In the genomic region with DNA sequence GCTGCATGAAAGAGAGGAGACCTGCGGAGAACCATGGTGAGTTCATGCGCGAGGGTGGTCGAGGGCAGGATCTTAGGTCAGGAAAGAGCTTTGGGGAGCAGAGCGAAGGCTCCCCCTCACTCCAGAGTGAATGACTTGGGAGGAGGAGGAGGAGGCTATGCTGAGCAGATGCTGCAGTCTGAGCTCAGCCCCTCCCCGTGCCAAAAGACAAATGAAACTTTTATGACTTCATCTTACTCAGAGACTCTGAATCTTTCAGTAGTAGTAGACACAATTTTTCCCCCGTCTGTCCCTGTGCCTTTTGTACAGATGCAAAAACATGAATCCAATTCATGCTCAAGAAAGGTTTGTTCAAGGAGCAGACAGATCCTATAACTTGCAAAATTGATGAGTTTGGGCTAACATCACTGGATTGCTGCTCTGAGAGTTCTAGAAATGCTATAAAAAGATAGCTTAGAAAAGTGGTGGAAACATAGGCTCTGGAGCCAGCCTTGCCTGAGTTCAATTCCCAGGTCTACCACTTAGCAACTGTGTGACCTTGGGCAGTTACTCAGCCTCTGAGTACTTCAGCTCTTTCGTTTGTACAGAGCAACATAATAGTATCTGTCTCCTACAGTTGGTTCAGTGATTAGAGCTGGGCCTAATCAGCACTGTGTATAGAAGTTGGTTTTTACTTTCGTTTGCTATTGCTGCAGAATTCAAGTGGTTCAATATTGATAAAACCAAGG, we compare ENCODE assay signal across 12 cellular contexts.
DNase-seq lines count a peak whose midpoint lies in the region; ATAC-seq and TF ChIP-seq lines count a peak whose summit lies in the region.
"Had no signal": no experiment of that assay in that cellular context is flagged by ENCODE, and none has a peak within 500 bp of the region (broad histone marks: within the 10 kb centered on the region; RNA-seq: fewer than 3 reads in every experiment).

No MANE protein-coding gene starts in this region.

- DNase-seq in activated naive CD4-positive, alpha-beta T cell treated with Interleukin-2 at 50 U/mL for 16 hours = no peak
- DNase-seq in M059J (ENCODE audit: low read depth) = peak; percentile 34
- no peak for DNase-seq in heart right ventricle
- DNase-seq in tibial nerve (ENCODE audit: low spot score in 2 of 2) = no peak
- DNase-seq in neural progenitor cell (ENCODE audit: low spot score) = no peak
- no peak for DNase-seq in NCI-H774 (lab: John Stamatoyannopoulos, UW)
- DNase-seq in NK-92 treated with Interleukin-12 subunit alpha and Interleukin-12 subunit beta, amount 100 ng/mL, for 24 hours (lab: John Stamatoyannopoulos, UW) = no peak
- DNase-seq: BE2C, MV-4-11, NCI-H345 had no signal

- no peak for TF ChIP-seq EP300 in tibial nerve (IDR thresholded peaks at IDR 0.05)

- no peaks in the 10 kb centered on the region for H3K36me3 Mint-ChIP-seq in activated naive CD4-positive, alpha-beta T cell treated with anti-CD3 and anti-CD28 coated beads, Interleukin-2, amount 50 U/mL, for 24 hours
- no peaks in the 10 kb centered on the region for H3K36me3 Mint-ChIP-seq in neural progenitor cell

- no peaks in the 10 kb centered on the region for H3K9me3 Mint-ChIP-seq in activated naive CD4-positive, alpha-beta T cell treated with anti-CD3 and anti-CD28 coated beads, Interleukin-2, amount 50 U/mL, for 24 hours
- no peaks in the 10 kb centered on the region for H3K9me3 Mint-ChIP-seq in neural progenitor cell

- ATAC-seq in heart right ventricle = peak in 6 of 8 donors; percentile 9 to 43 (median 31)

- no peak overlapping the region for H2AFZ ChIP-seq in neural progenitor cell (replicated peaks)

- peaks cover 31% of the 10 kb centered on the region for H3K4me1 Mint-ChIP-seq in activated naive CD4-positive, alpha-beta T cell treated with anti-CD3 and anti-CD28 coated beads, Interleukin-2, amount 50 U/mL, for 24 hours
- H3K4me1 Mint-ChIP-seq in neural progenitor cell = peaks cover 13% of the 10 kb centered on the region

- peaks cover 0 to 3% (median 0%) of the 10 kb centered on the region in 11 donors for H3K9me3 ChIP-seq in heart right ventricle
- no peaks in the 10 kb centered on the region for H3K9me3 ChIP-seq in tibial nerve
- no peaks in the 10 kb centered on the region for H3K9me3 ChIP-seq in neural progenitor cell (ENCODE audit: low read depth)
- H3K9me3 ChIP-seq: BE2C had no signal

- H4K20me1 ChIP-seq in neural progenitor cell (ENCODE audit: low read depth) = no peaks in the 10 kb centered on the region

- intact Hi-C loops in heart right ventricle (cut with DNase I) = loop anchor here in 2 of 10 donors (5.0 to 10.0 kb wide), 2 partner anchors 130 to 562 kb away; a partner anchor contains a TSS

- H3K27ac ChIP-seq in heart right ventricle (peak overlapping the region; percentile 21 to 96 (median 86)), tibial nerve (peak overlapping the region in 3 of 4 donors; percentile 6 to 91 (median 89)), neural progenitor cell (no peak overlapping the region)

- no peaks in the 10 kb centered on the region for H3K79me2 ChIP-seq in neural progenitor cell (ENCODE audit: low read depth)

- no peaks in the 10 kb centered on the region for H3K27me3 ChIP-seq in heart right ventricle
- no peaks in the 10 kb centered on the region for H3K27me3 ChIP-seq in tibial nerve
- H3K27me3 ChIP-seq in neural progenitor cell = no peaks in the 10 kb centered on the region
- H3K27me3 ChIP-seq: BE2C had no signal

- H3K36me3 ChIP-seq in heart right ventricle (no peaks in the 10 kb centered on the region), tibial nerve (no peaks in the 10 kb centered on the region), neural progenitor cell (no peaks in the 10 kb centered on the region)
- H3K36me3 ChIP-seq: BE2C had no signal

- WGBS in heart right ventricle, 2 donors = 73 to 74% methylated on average over 9 of the region's 9 CpGs
- WGBS in tibial nerve, 2 donors = 56 to 65% methylated on average over 9 of the region's 9 CpGs

- H3K4me3 ChIP-seq in heart right ventricle (no peak overlapping the region), tibial nerve (no peak overlapping the region), neural progenitor cell (no peak overlapping the region)
- H3K4me3 ChIP-seq: skin epidermis had no signal

- H3K4me1 ChIP-seq in heart right ventricle = peaks cover 14 to 63% (median 51%) of the 10 kb centered on the region in 9 donors
- H3K4me1 ChIP-seq in tibial nerve = peaks cover 0 to 47% (median 14%) of the 10 kb centered on the region in 4 donors
- H3K4me1 ChIP-seq in neural progenitor cell = peaks cover 6% of the 10 kb centered on the region

- no peak for TF ChIP-seq CTCF in heart right ventricle (IDR thresholded peaks at IDR 0.05)
- TF ChIP-seq CTCF in tibial nerve (IDR thresholded peaks at IDR 0.05) = no peak
- TF ChIP-seq CTCF in neural progenitor cell (IDR thresholded peaks at IDR 0.05) = no peak

- no peak overlapping the region for H3K4me3 Mint-ChIP-seq in activated naive CD4-positive, alpha-beta T cell treated with anti-CD3 and anti-CD28 coated beads, Interleukin-2, amount 50 U/mL, for 24 hours
- no peak overlapping the region for H3K4me3 Mint-ChIP-seq in neural progenitor cell

- H3K4me2 ChIP-seq in neural progenitor cell = no peak overlapping the region

- H3K27me3 Mint-ChIP-seq in activated naive CD4-positive, alpha-beta T cell treated with anti-CD3 and anti-CD28 coated beads, Interleukin-2, amount 50 U/mL, for 24 hours = no peaks in the 10 kb centered on the region
- peaks cover 5% of the 10 kb centered on the region for H3K27me3 Mint-ChIP-seq in neural progenitor cell (ENCODE audit: insufficient read depth, low read depth)

- no peak for TF ChIP-seq POLR2A in tibial nerve (IDR thresholded peaks at IDR 0.05)

- no peaks in the 10 kb centered on the region for H3F3A ChIP-seq in neural progenitor cell (ENCODE audit: low read depth)

- peak overlapping the region; percentile 67 for H3K27ac Mint-ChIP-seq in activated naive CD4-positive, alpha-beta T cell treated with anti-CD3 and anti-CD28 coated beads, Interleukin-2, amount 50 U/mL, for 24 hours
- H3K27ac Mint-ChIP-seq in neural progenitor cell = no peak overlapping the region

- H3K9ac ChIP-seq in neural progenitor cell = no peak overlapping the region
